ENCODE assay signal across 24 cellular contexts in the genomic region with DNA sequence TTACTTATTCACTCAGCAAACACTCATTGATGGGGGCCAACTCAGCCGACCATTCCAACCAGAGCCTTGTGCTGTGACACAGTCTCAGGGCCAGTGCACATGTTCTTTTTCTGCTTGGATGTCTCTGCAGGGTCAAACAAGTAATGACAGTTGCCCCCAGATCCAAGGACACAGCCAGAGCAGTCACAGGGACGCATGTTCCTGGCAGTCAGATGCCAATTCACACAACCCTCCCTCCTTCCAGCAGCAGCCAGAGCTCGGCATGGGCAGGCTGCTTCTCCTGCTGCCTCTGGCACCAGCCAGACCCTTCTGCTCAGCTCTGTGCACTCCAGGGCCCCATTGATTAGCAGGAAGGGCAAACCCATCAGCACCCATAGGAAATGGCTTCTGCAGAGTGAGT. TPM values are rescaled to one million over a fixed set of nuclear protein-coding genes. Genes with fewer than 3 reads are reported as not detected.
"Had no signal": no experiment of that assay in that cellular context is flagged by ENCODE, and none has a peak within 500 bp of the region (broad histone marks: within the 10 kb centered on the region; RNA-seq: fewer than 3 reads in every experiment).

No MANE protein-coding gene starts in this region.

- H3K27ac ChIP-seq: esophagus squamous epithelium, gastroesophageal sphincter, lower lobe of right lung, ovary, spleen, testis, transverse colon had no signal

- H3K4me3 ChIP-seq: esophagus squamous epithelium, gastroesophageal sphincter, lower lobe of right lung, ovary, spleen, testis, transverse colon had no signal

- DNase-seq: esophagus squamous epithelium; foreskin fibroblast; hypothalamus; kidney glomerular epithelial cell; lower lobe of right lung; natural killer cell; ovary; spleen; stimulated activated CD4-positive, alpha-beta T cell treated with anti-CD3 and anti-CD28 coated beads, Interleukin-2, amount 100 ng/mL, for 24 hours; stimulated activated CD4-positive, alpha-beta T cell treated with anti-CD3 and anti-CD28 coated beads, Interleukin-4, amount 100 ng/mL, for 4 hours; stimulated activated naive B cell treated with anti-CD40 and anti-IgM and Interleukin-4, amounts not matched to agents 10 μg/mL and 1 μg/mL and 100 μg/mL, for 72 hours; stimulated activated naive CD8-positive, alpha-beta T cell treated with anti-CD3 and anti-CD28 coated beads, Interleukin-15, amount 100 ng/mL, for 72 hours; testis; transverse colon had no signal

- ATAC-seq: gastroesophageal sphincter; left lobe of liver; lower lobe of right lung; natural killer cell; sciatic nerve; stimulated activated naive B cell treated with anti-CD40 and anti-IgM and Interleukin-4, amounts not matched to agents 10 μg/mL and 1 μg/mL and 100 μg/mL, for 72 hours; stimulated activated naive CD8-positive, alpha-beta T cell treated with anti-CD3 and anti-CD28 coated beads, Interleukin-15, amount 100 ng/mL, for 72 hours had no signal

RNA-seq across cellular contexts. Expression of a gene that starts 20.3 kb away (rescaled TPM):
- total RNA-seq: epithelial cell of proximal tubule, esophagus squamous epithelium, gastroesophageal sphincter, left lobe of liver, lower lobe of right lung, mesothelial cell of epicardium, mucosa of gallbladder, myocyte, natural killer cell, ovary, progenitor cell of endocrine pancreas, sciatic nerve, skeletal muscle tissue, spleen, subcutaneous adipose tissue, testis had no signal
